In genomic region chr3:126540342-126540849, GRCh38 we compare ENCODE assay signal across 1 cellular context.
TF ChIP-seq lines count a peak whose summit lies in the region.

No MANE protein-coding gene starts in this region.

TF ChIP-seq in K562, 482 proteins besides CTCF, POLR2A, EP300 and RAD21 (continued from another document and continues in another):
- TF ChIP-seq SAFB (IDR thresholded peaks at IDR 0.05; ENCODE audit: borderline replicate concordance, low read depth, low read length) (no peak), PML (IDR thresholded peaks at IDR 0.05; ENCODE audit: low read length) (no peak), ZNF778 (CRISPR knock-in tag; IDR thresholded peaks at IDR 0.05) (no peak), TAL1 (IDR thresholded peaks at IDR 0.05) (no peak), ZNF274 (IDR thresholded peaks at IDR 0.05; ENCODE audit: borderline replicate concordance, low read depth, low read length) (no peak), RB1 (IDR thresholded peaks at IDR 0.05; ENCODE audit: low read depth) (no peak), ZC3H8 (IDR thresholded peaks at IDR 0.05) (no peak), MAFF (IDR thresholded peaks at IDR 0.05; ENCODE audit: low read length) (peak; percentile 96), HEY1 (CRISPR knock-in tag; IDR thresholded peaks at IDR 0.05; ENCODE audit: borderline replicate concordance) (no peak), MAFK (IDR thresholded peaks at IDR 0.05; ENCODE audit: low read length) (peak; percentile 91), ZNF77 (CRISPR knock-in tag; IDR thresholded peaks at IDR 0.05) (no peak), SAP30 (IDR thresholded peaks at IDR 0.05; ENCODE audit: borderline replicate concordance, insufficient read depth, low read depth, low read length, poor library complexity, severe bottlenecking) (no peak), ZNF655 (CRISPR knock-in tag; IDR thresholded peaks at IDR 0.05) (no peak), ZBTB40 (IDR thresholded peaks at IDR 0.05) (no peak), ZBTB40 (CRISPR knock-in tag; IDR thresholded peaks at IDR 0.05) (no peak), FOXO4 (CRISPR knock-in tag; IDR thresholded peaks at IDR 0.05) (no peak), IRF9 (tag; IDR thresholded peaks at IDR 0.05) (no peak), IRF2 (CRISPR knock-in tag; IDR thresholded peaks at IDR 0.05) (no peak), ELK1 (CRISPR knock-in tag; IDR thresholded peaks at IDR 0.05) (no peak), FIP1L1 (IDR thresholded peaks at IDR 0.05; ENCODE audit: low read depth, low read length, poor library complexity, severe bottlenecking) (no peak), MXD1 (CRISPR knock-in tag; IDR thresholded peaks at IDR 0.05; ENCODE audit: borderline replicate concordance, poor library complexity, severe bottlenecking) (no peak), ADNP (tag; IDR thresholded peaks at IDR 0.05) (no peak), ZNF431 (CRISPR knock-in tag; IDR thresholded peaks at IDR 0.05) (peak; percentile 44; the same call in 1 of the 2 replicates), OTX1 (CRISPR knock-in tag; IDR thresholded peaks at IDR 0.05) (no peak), ATF7 (IDR thresholded peaks at IDR 0.05) (no peak), SREBF2 (CRISPR knock-in tag; IDR thresholded peaks at IDR 0.05) (no peak), ARID1B (IDR thresholded peaks at IDR 0.05) (peak; percentile 59), ZMIZ1 (IDR thresholded peaks at IDR 0.05; ENCODE audit: low read depth in 2 of 2, low read length in 2 of 2) (no peak), ZNF12 (CRISPR knock-in tag; IDR thresholded peaks at IDR 0.05) (no peak), ZNF280A (IDR thresholded peaks at IDR 0.05; ENCODE audit: low read depth, partially characterized antibody) (no peak), L3MBTL2 (IDR thresholded peaks at IDR 0.05) (peak; percentile 95), NFRKB (IDR thresholded peaks at IDR 0.05; ENCODE audit: low read depth) (no peak), ETS2 (tag; IDR thresholded peaks at IDR 0.05; ENCODE audit: borderline replicate concordance, poor library complexity, severe bottlenecking) (no peak), ZNF253 (CRISPR knock-in tag; conservative IDR thresholded peaks at IDR 0.05) (no peak), REST (CRISPR knock-in tag; IDR thresholded peaks at IDR 0.05; ENCODE audit: low read depth) (no peak), ILF3 (IDR thresholded peaks at IDR 0.05; ENCODE audit: borderline replicate concordance) (no peak), RBM34 (IDR thresholded peaks at IDR 0.05; ENCODE audit: borderline replicate concordance, insufficient read depth, low read length) (no peak), CBFA2T3 (IDR thresholded peaks at IDR 0.05) (no peak), RUNX1 (IDR thresholded peaks at IDR 0.05; ENCODE audit: low read depth) (no peak)
